8 cellular contexts compared by ENCODE assay signal in the genomic region with DNA sequence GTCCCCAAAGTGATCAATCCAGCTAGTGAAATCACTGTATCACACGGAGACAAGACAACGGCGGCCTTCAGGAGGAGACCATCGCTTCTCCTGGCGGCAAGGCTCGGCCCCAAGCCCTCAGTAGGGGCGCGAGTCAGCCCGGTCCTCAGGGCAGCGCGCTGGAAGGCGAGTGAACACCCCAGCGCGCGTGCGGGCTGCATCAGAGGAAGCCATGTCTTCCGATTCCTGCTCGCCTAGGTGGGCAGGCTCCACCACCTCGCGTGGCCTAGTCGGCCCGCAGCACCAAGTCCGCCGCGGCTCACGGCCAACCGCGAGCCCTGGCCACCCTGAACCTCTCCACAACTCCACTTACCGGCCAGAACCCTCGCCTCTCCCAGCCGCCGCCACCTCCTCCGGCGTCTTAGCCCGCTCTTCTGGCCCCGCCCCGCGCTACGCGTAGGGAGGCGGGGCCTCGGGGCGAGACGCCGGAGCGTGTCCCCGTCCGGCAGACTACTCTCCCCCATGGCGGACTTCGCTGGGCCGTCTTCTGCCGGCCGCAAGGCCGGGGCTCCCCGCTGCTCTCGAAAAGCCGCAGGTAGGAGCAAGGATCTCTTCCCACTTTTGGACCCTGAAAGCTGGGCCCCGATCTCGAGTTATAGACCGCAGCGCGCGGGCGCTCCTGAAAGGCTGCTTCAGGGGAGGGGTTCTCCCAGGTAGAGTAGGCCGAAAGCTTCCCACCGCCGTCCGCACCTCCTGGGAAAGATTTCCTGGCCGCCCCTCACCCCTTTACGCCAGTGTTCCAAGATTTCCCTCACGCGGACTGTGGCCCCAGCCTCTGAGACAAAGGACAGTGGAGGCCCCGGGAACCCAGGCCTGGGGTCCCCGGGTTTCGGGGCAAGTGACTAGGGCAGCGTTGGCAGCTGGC. TPM values are rescaled to one million over a fixed set of nuclear protein-coding genes. Genes with fewer than 3 reads are reported as not detected.
DNase-seq lines count a peak whose midpoint lies in the region; ATAC-seq and TF ChIP-seq lines count a peak whose summit lies in the region.

A gene with protein sequence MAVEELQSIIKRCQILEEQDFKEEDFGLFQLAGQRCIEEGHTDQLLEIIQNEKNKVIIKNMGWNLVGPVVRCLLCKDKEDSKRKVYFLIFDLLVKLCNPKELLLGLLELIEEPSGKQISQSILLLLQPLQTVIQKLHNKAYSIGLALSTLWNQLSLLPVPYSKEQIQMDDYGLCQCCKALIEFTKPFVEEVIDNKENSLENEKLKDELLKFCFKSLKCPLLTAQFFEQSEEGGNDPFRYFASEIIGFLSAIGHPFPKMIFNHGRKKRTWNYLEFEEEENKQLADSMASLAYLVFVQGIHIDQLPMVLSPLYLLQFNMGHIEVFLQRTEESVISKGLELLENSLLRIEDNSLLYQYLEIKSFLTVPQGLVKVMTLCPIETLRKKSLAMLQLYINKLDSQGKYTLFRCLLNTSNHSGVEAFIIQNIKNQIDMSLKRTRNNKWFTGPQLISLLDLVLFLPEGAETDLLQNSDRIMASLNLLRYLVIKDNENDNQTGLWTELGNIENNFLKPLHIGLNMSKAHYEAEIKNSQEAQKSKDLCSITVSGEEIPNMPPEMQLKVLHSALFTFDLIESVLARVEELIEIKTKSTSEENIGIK (minus strand): TSS at position 415 of the 904 bp plus-strand sequence. CDS start 988 bp downstream, outside the sequence.
A gene (plus strand): TSS at position 487 of the 904 bp plus-strand sequence. CDS start 15 bp downstream, at position 502.

- peak within 1 kb of the TSS; percentile 84 for H3K4me3 ChIP-seq in fibroblast of pulmonary artery (replicated peaks; ENCODE audit: low read depth, low read length)
- peak within 1 kb of the TSS; percentile 90 for H3K4me3 ChIP-seq in neural cell (ENCODE audit: low read length)

- peak; percentile 99 for ATAC-seq in GM21825 (IDR thresholded peaks at IDR 0.05; ENCODE audit: unreplicated experiment)
- peak; percentile 98 for ATAC-seq in stimulated activated naive CD8-positive, alpha-beta T cell treated with anti-CD3 and anti-CD28 coated beads, Interleukin-15, amount 100 ng/mL, for 72 hours

- no peaks in the 10 kb centered on the region for H3K27me3 ChIP-seq in neural cell (ENCODE audit: insufficient read depth, low read depth, low read length)

- peak within 1 kb of the TSS; percentile 89 for H3K9ac ChIP-seq in neural cell (ENCODE audit: low read length)

- no peaks in the 10 kb centered on the region for H3K9me2 ChIP-seq in neural cell (ENCODE audit: insufficient read depth, low read length)

- H3K27me3 Mint-ChIP-seq in stimulated activated naive CD8-positive, alpha-beta T cell treated with anti-CD3 and anti-CD28 coated beads, Interleukin-15, amount 100 ng/mL, for 72 hours = no peaks in the 10 kb centered on the region

- peak; percentile 28 for TF ChIP-seq RAD21 in neural cell (conservative IDR thresholded peaks at IDR 0.05)

- peak within 1 kb of the TSS; percentile 50 for H3K4me2 ChIP-seq in neural cell (ENCODE audit: low read length)

- no peaks in the 10 kb centered on the region for H4K20me1 ChIP-seq in neural cell (ENCODE audit: insufficient read depth)

- peak within 1 kb of the TSS; percentile 88 to 99 for H3K27ac Mint-ChIP-seq in stimulated activated naive CD8-positive, alpha-beta T cell treated with anti-CD3 and anti-CD28 coated beads, Interleukin-15, amount 100 ng/mL, for 72 hours

- H3K27ac ChIP-seq in KOPT-K1 (ENCODE audit: low read depth, low read length, poor library complexity, severe bottlenecking) (peak within 1 kb of the TSS; percentile 90), neural cell (ENCODE audit: low read length) (peak within 1 kb of the TSS; percentile 85)

- H3K4me3 Mint-ChIP-seq in stimulated activated naive CD8-positive, alpha-beta T cell treated with anti-CD3 and anti-CD28 coated beads, Interleukin-15, amount 100 ng/mL, for 72 hours = peak within 1 kb of the TSS; percentile 81 to 96

- DNase-seq in EL (peak; percentile 89), RPMI8226 (peak; percentile 89), fibroblast of pulmonary artery (ENCODE audit: low read depth) (peak; percentile 83)
- DNase-seq in activated T-helper 9 cell treated with anti-CD3 and anti-CD28 coated beads, Interleukin-2, amount 50 U/mL, for 16 hours (ENCODE audit: low read depth) = peak; percentile 64
- peak; percentile 79 to 81 for DNase-seq in stimulated activated naive CD8-positive, alpha-beta T cell treated with anti-CD3 and anti-CD28 coated beads, Interleukin-15, amount 100 ng/mL, for 72 hours

- no peaks in the 10 kb centered on the region for H3K9me3 Mint-ChIP-seq in stimulated activated naive CD8-positive, alpha-beta T cell treated with anti-CD3 and anti-CD28 coated beads, Interleukin-15, amount 100 ng/mL, for 72 hours

- peaks cover 17% of the 10 kb centered on the region for H3K79me2 ChIP-seq in neural cell (replicated peaks; ENCODE audit: insufficient read depth, low read length)

- H3K9me3 ChIP-seq in KOPT-K1 (ENCODE audit: insufficient read depth, low read length, poor library complexity, severe bottlenecking) (no peaks in the 10 kb centered on the region), neural cell (ENCODE audit: low read length) (no peaks in the 10 kb centered on the region)

- H3K4me1 Mint-ChIP-seq in stimulated activated naive CD8-positive, alpha-beta T cell treated with anti-CD3 and anti-CD28 coated beads, Interleukin-15, amount 100 ng/mL, for 72 hours = peaks cover 31% of the 10 kb centered on the region

- H3K36me3 ChIP-seq in KOPT-K1 (ENCODE audit: insufficient read depth, low read length) = peaks cover 49% of the 10 kb centered on the region
- no peaks in the 10 kb centered on the region for H3K36me3 ChIP-seq in neural cell (ENCODE audit: insufficient read depth, low read length)

- no peak for TF ChIP-seq EP300 in neural cell (conservative IDR thresholded peaks at IDR 0.05; ENCODE audit: poor library complexity, severe bottlenecking)

- peaks cover 4% of the 10 kb centered on the region for H3F3A ChIP-seq in neural cell (ENCODE audit: insufficient read depth, low read length, poor library complexity, severe bottlenecking)

- TF ChIP-seq CTCF in fibroblast of pulmonary artery (IDR thresholded peaks at IDR 0.05; ENCODE audit: low read length, missing control alignments) (peak; percentile 3), neural cell (IDR thresholded peaks at IDR 0.05; ENCODE audit: poor library complexity, severe bottlenecking) (peak; percentile 50)

- peak within 1 kb of the TSS; percentile 80 for H2AFZ ChIP-seq in neural cell (ENCODE audit: low read depth, low read length)

TF ChIP-seq in neural cell, 6 proteins besides CTCF, POLR2A, EP300 and RAD21:
- TF ChIP-seq TAF1 (IDR thresholded peaks at IDR 0.05; ENCODE audit: low read depth) = no peak
- TF ChIP-seq, protein P1, sequence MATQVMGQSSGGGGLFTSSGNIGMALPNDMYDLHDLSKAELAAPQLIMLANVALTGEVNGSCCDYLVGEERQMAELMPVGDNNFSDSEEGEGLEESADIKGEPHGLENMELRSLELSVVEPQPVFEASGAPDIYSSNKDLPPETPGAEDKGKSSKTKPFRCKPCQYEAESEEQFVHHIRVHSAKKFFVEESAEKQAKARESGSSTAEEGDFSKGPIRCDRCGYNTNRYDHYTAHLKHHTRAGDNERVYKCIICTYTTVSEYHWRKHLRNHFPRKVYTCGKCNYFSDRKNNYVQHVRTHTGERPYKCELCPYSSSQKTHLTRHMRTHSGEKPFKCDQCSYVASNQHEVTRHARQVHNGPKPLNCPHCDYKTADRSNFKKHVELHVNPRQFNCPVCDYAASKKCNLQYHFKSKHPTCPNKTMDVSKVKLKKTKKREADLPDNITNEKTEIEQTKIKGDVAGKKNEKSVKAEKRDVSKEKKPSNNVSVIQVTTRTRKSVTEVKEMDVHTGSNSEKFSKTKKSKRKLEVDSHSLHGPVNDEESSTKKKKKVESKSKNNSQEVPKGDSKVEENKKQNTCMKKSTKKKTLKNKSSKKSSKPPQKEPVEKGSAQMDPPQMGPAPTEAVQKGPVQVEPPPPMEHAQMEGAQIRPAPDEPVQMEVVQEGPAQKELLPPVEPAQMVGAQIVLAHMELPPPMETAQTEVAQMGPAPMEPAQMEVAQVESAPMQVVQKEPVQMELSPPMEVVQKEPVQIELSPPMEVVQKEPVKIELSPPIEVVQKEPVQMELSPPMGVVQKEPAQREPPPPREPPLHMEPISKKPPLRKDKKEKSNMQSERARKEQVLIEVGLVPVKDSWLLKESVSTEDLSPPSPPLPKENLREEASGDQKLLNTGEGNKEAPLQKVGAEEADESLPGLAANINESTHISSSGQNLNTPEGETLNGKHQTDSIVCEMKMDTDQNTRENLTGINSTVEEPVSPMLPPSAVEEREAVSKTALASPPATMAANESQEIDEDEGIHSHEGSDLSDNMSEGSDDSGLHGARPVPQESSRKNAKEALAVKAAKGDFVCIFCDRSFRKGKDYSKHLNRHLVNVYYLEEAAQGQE (IDR thresholded peaks at IDR 0.05; ENCODE audit: borderline replicate concordance) = peak; percentile 80
- peak; percentile 88 for TF ChIP-seq MXI1 (conservative IDR thresholded peaks at IDR 0.05; ENCODE audit: poor library complexity, severe bottlenecking)
- TF ChIP-seq EZH2 (IDR thresholded peaks at IDR 0.05; ENCODE audit: borderline replicate concordance, insufficient read depth, low read length, poor library complexity, severe bottlenecking) = no peak
- TF ChIP-seq POLR2AphosphoS5 (IDR thresholded peaks at IDR 0.05) = peak; percentile 70
- peak; percentile 44 for TF ChIP-seq SMC3 (conservative IDR thresholded peaks at IDR 0.05; ENCODE audit: poor library complexity)
TF ChIP-seq in neural cell: peak in this region for 4.

RNA-seq across cellular contexts. Expression of the first gene that starts in this region (rescaled TPM):
- 34.2 and 40.2 TPM in 2 replicates for polyA plus RNA-seq in neural cell
- polyA minus RNA-seq in neural cell = 31.4 and 31.7 TPM in 2 replicates

RNA-seq across cellular contexts. Expression of the second gene that starts in this region (rescaled TPM):
- 9.3 and 13.1 TPM in 2 replicates for polyA plus RNA-seq in neural cell
- polyA minus RNA-seq in neural cell = 28.0 and 40.7 TPM in 2 replicates

Comparison
In these comparisons a context has a peak if more than half of its experiments do, and no peak if none do; other contexts are left out.
1. Peak in every context shown above with its lines: DNase-seq, ATAC-seq, H3K4me3 ChIP-seq and H3K27ac ChIP-seq.